In genomic region chr15:49366496-49366895, GRCh38 we compare ENCODE assay signal across 21 cellular contexts. TPM values are rescaled to one million over a fixed set of nuclear protein-coding genes. Genes with fewer than 3 reads are reported as not detected.
"Had no signal": no experiment of that assay in that cellular context is flagged by ENCODE, and none has a peak within 500 bp of the region (broad histone marks: within the 10 kb centered on the region; RNA-seq: fewer than 3 reads in every experiment).

No MANE protein-coding gene starts in this region.

- H3K4me3 ChIP-seq: MG63 had no signal

- H3K27me3 ChIP-seq: MG63 had no signal

- DNase-seq: Karpas-422, KG1, MG63, NCI-H1092, NCI-H1105 treated with DMSO at 0.1 percent for 48 hours, NCI-H1417 treated with DMSO at 0.1 percent for 48 hours, NCI-H146, NCI-H1694 treated with DMSO at 0.1 percent for 48 hours, NCI-H1930, NCI-H2081, NCI-H2107, NCI-H226, NCI-H446, NCI-H510A, NCI-H524 treated with DMSO at 0.1 percent for 48 hours, NCI-H69, NCI-H774, RPMI8226, SHP77, SK-N-SH had no signal

- H3K9me3 ChIP-seq: MG63, SK-N-SH had no signal

RNA-seq across cellular contexts. Expression of gene FGF7, which starts 56.5 kb away (rescaled TPM):
- total RNA-seq: HT-29 had no signal
